ENCODE assay signal across 1 cellular context in genomic region chr6:31113861-31114539, GRCh38.
A peak's percentile ranks its signal among the peaks of the same experiment; 100 is the strongest.
TF ChIP-seq lines count a peak whose summit lies in the region.

No MANE protein-coding gene starts in this region.

TF ChIP-seq in SK-N-SH, 30 proteins besides CTCF, POLR2A, EP300 and RAD21:
- 0 out of 2 replicates have a peak, but pooled peaks have one; percentile 60 for TF ChIP-seq REST (IDR thresholded peaks at IDR 0.05; ENCODE audit: low read depth, low read length)
- no peak for TF ChIP-seq TEAD4 (IDR thresholded peaks at IDR 0.05; ENCODE audit: borderline replicate concordance, insufficient read depth)
- no peak for TF ChIP-seq SIN3A (IDR thresholded peaks at IDR 0.05; ENCODE audit: borderline replicate concordance, low read depth, low read length)
TF ChIP-seq in SK-N-SH: peak in this region for 1.
